Comparison of ENCODE assay signal across 14 cellular contexts in the genomic region with DNA sequence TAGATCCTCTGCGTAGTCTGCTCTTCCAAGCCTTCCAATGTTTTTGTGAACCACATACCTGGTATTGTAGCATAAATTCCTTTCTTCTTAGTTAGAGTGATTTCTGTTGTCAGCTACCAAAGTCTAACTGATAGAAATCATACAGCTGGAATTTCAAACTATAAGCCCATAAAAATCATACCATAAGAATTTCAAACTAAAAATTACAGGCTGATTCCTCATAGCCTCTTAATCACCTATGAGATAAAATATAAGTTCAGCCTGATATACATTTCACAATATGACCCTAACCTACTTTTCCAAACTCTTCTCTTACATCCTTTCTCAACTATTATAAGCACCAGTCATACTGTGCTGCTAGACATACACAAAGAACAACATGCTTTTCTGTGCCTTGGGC.
"Had no signal": no experiment of that assay in that cellular context is flagged by ENCODE, and none has a peak within 500 bp of the region (broad histone marks: within the 10 kb centered on the region; RNA-seq: fewer than 3 reads in every experiment).

No MANE protein-coding gene starts in this region.

- H3K9me3 ChIP-seq: body of pancreas, left lung, prostate gland, upper lobe of right lung had no signal

- ATAC-seq: activated CD8-positive, alpha-beta T cell treated with anti-CD3 and anti-CD28 coated beads, Interleukin-2, amount 10 ng/mL, durations not matched to agents 7 days and 5 days; body of pancreas; effector memory CD8-positive, alpha-beta T cell; left lung; natural killer cell treated with Interleukin-12 subunit alpha and Interleukin-12 subunit beta and Interleukin-15 and Interleukin-18, amount 100 ng/mL, for 72 hours; right lobe of liver; upper lobe of right lung had no signal

- H3K27ac ChIP-seq: body of pancreas, left lung, prostate gland, right lobe of liver, upper lobe of right lung had no signal

- H3K4me3 ChIP-seq: body of pancreas, left lung, prostate gland, right lobe of liver, upper lobe of right lung had no signal

- DNase-seq: activated CD4-positive, alpha-beta T cell treated with anti-CD3 and anti-CD28 coated beads for 48 hours; activated CD8-positive, alpha-beta memory T cell treated with anti-CD3 and anti-CD28 coated beads, Interleukin-2, amount 50 U/mL, for 48 hours; activated CD8-positive, alpha-beta T cell treated with anti-CD3 and anti-CD28 coated beads, Interleukin-2, amount 10 ng/mL, durations not matched to agents 7 days and 5 days; activated naive CD4-positive, alpha-beta T cell treated with anti-CD3 and anti-CD28 coated beads for 36 hours; body of pancreas; effector memory CD8-positive, alpha-beta T cell; islet precursor cell; left lung; right lobe of liver; stimulated activated naive CD4-positive, alpha-beta T cell treated with Interleukin-2 at 50 U/mL for 16 hours; T-helper 1 cell; upper lobe of right lung had no signal

- H3K36me3 ChIP-seq: left lung, prostate gland, right lobe of liver, upper lobe of right lung had no signal

- H3K27me3 ChIP-seq: body of pancreas, left lung, right lobe of liver, upper lobe of right lung had no signal

- H3K4me1 ChIP-seq: body of pancreas, left lung, prostate gland, right lobe of liver, upper lobe of right lung had no signal
